1 cellular context compared by ENCODE assay signal in genomic region chr1:16187748-16188401, GRCh38.
A peak's percentile ranks its signal among the peaks of the same experiment; 100 is the strongest.
TF ChIP-seq lines count a peak whose summit lies in the region.

No MANE protein-coding gene starts in this region.

TF ChIP-seq in HepG2, 621 proteins besides CTCF, POLR2A, EP300 and RAD21 (continued from another document and continues in another):
- no peak for TF ChIP-seq POGK (CRISPR knock-in tag; conservative IDR thresholded peaks at IDR 0.05)
- TF ChIP-seq CREB3 (CRISPR knock-in tag; IDR thresholded peaks at IDR 0.05), result no peak
- no peak for TF ChIP-seq RFX5 (IDR thresholded peaks at IDR 0.05; ENCODE audit: low read depth, low read length)
- TF ChIP-seq TOE1 (CRISPR knock-in tag; IDR thresholded peaks at IDR 0.05), result no peak
- no peak for TF ChIP-seq ZFP41 (CRISPR knock-in tag; IDR thresholded peaks at IDR 0.05; ENCODE audit: borderline replicate concordance)
- no peak for TF ChIP-seq ZNF781 (CRISPR knock-in tag; IDR thresholded peaks at IDR 0.05; ENCODE audit: borderline replicate concordance, not compliant biosample characterization)
- no peak for TF ChIP-seq ZNF414 (CRISPR knock-in tag; IDR thresholded peaks at IDR 0.05)
- TF ChIP-seq IKZF1 (IDR thresholded peaks at IDR 0.05), result no peak
- TF ChIP-seq DNMT3B (CRISPR knock-in tag; conservative IDR thresholded peaks at IDR 0.05), result no peak
- no peak for TF ChIP-seq AHR (CRISPR knock-in tag; IDR thresholded peaks at IDR 0.05)
- TF ChIP-seq POLR2AphosphoS2 (IDR thresholded peaks at IDR 0.05; ENCODE audit: low read depth, low read length), result no peak
- 0 out of 2 replicates have a peak, but pooled peaks have one; percentile 27 for TF ChIP-seq ZNF574 (CRISPR knock-in tag; IDR thresholded peaks at IDR 0.05)
- 0 out of 2 replicates have a peak, but pooled peaks have one; percentile 36 for TF ChIP-seq ZNF318 (CRISPR knock-in tag; IDR thresholded peaks at IDR 0.05)
- no peak for TF ChIP-seq ZNF550 (CRISPR knock-in tag; IDR thresholded peaks at IDR 0.05; ENCODE audit: borderline replicate concordance)
- no peak for TF ChIP-seq FOXJ3 (CRISPR knock-in tag; IDR thresholded peaks at IDR 0.05; ENCODE audit: borderline replicate concordance)
- TF ChIP-seq ZFP36 (IDR thresholded peaks at IDR 0.05; ENCODE audit: borderline replicate concordance, low read depth, low read length, partially characterized antibody), result no peak
- TF ChIP-seq SP2 (CRISPR knock-in tag; IDR thresholded peaks at IDR 0.05), result no peak
- TF ChIP-seq CHD4 (IDR thresholded peaks at IDR 0.05; ENCODE audit: borderline replicate concordance, low read length), result no peak
- no peak for TF ChIP-seq KDM5A (IDR thresholded peaks at IDR 0.05; ENCODE audit: borderline replicate concordance, low read length)
- no peak for TF ChIP-seq PREB (CRISPR knock-in tag; IDR thresholded peaks at IDR 0.05)
- no peak for TF ChIP-seq ZNF839 (CRISPR knock-in tag; IDR thresholded peaks at IDR 0.05; ENCODE audit: borderline replicate concordance)
- TF ChIP-seq MLLT10 (CRISPR knock-in tag; IDR thresholded peaks at IDR 0.05), result no peak
- no peak for TF ChIP-seq ARID2 (CRISPR knock-in tag; IDR thresholded peaks at IDR 0.05; ENCODE audit: borderline replicate concordance)
- TF ChIP-seq U2AF1 (optimal IDR thresholded peaks at IDR 0.05; ENCODE audit: low read depth, low read length), result no peak
- TF ChIP-seq IRX3 (CRISPR knock-in tag; IDR thresholded peaks at IDR 0.05; ENCODE audit: borderline replicate concordance, low read depth), result no peak
- TF ChIP-seq ZNF382 (CRISPR knock-in tag; IDR thresholded peaks at IDR 0.05; ENCODE audit: borderline replicate concordance), result no peak
- 0 out of 2 replicates have a peak, but pooled peaks have one; percentile 44 for TF ChIP-seq ZNF547 (CRISPR knock-in tag; IDR thresholded peaks at IDR 0.05)
- TF ChIP-seq SATB2 (CRISPR knock-in tag; IDR thresholded peaks at IDR 0.05), result no peak
- no peak for TF ChIP-seq CBX2 (IDR thresholded peaks at IDR 0.05; ENCODE audit: low read depth, low read length)
- no peak for TF ChIP-seq CBX2 (CRISPR knock-in tag; IDR thresholded peaks at IDR 0.05; ENCODE audit: low read depth)
- no peak for TF ChIP-seq NFE2L2 (IDR thresholded peaks at IDR 0.05; ENCODE audit: low read length)
- TF ChIP-seq SMAD1 (CRISPR knock-in tag; IDR thresholded peaks at IDR 0.05; ENCODE audit: borderline replicate concordance, low read depth), result no peak
- TF ChIP-seq PRMT3 (CRISPR knock-in tag; IDR thresholded peaks at IDR 0.05; ENCODE audit: borderline replicate concordance, low read depth), result no peak
- TF ChIP-seq ZNF644 (CRISPR knock-in tag; IDR thresholded peaks at IDR 0.05; ENCODE audit: low read depth), result no peak
- TF ChIP-seq FOXP1 (IDR thresholded peaks at IDR 0.05), result no peak
- TF ChIP-seq FOXP1 (CRISPR knock-in tag; IDR thresholded peaks at IDR 0.05), result no peak
- peak; percentile 64 for TF ChIP-seq GATAD2A (CRISPR knock-in tag; IDR thresholded peaks at IDR 0.05)
- TF ChIP-seq HOXD1 (CRISPR knock-in tag; IDR thresholded peaks at IDR 0.05), result no peak
- no peak for TF ChIP-seq ZNF296 (CRISPR knock-in tag; conservative IDR thresholded peaks at IDR 0.05)
- TF ChIP-seq ATF7-NPFF (CRISPR knock-in tag; IDR thresholded peaks at IDR 0.05; ENCODE audit: low read depth), result no peak
- no peak for TF ChIP-seq AHDC1 (CRISPR knock-in tag; IDR thresholded peaks at IDR 0.05; ENCODE audit: borderline replicate concordance)
- peak; percentile 68; the same call in 1 of the 2 replicates for TF ChIP-seq SMAD3 (CRISPR knock-in tag; IDR thresholded peaks at IDR 0.05)
- no peak for TF ChIP-seq ZNF615 (CRISPR knock-in tag; IDR thresholded peaks at IDR 0.05; ENCODE audit: borderline replicate concordance)
- TF ChIP-seq SMYD3 (CRISPR knock-in tag; IDR thresholded peaks at IDR 0.05), result no peak
- TF ChIP-seq AGO2 (optimal IDR thresholded peaks at IDR 0.05; ENCODE audit: low read depth, low read length), result no peak
- TF ChIP-seq ZFP37 (CRISPR knock-in tag; IDR thresholded peaks at IDR 0.05; ENCODE audit: borderline replicate concordance), result no peak
